9 cellular contexts compared by ENCODE assay signal in genomic region chr19:16836115-16836905, GRCh38. TPM values are rescaled to one million over a fixed set of nuclear protein-coding genes. Genes with fewer than 3 reads are reported as not detected.
DNase-seq lines count a peak whose midpoint lies in the region; ATAC-seq, FAIRE-seq and TF ChIP-seq lines count a peak whose summit lies in the region.
"Had no signal": no experiment of that assay in that cellular context is flagged by ENCODE, and none has a peak within 500 bp of the region (broad histone marks: within the 10 kb centered on the region; RNA-seq: fewer than 3 reads in every experiment).

No MANE protein-coding gene starts in this region.

- H3K27me3 Mint-ChIP-seq in CD4-positive, alpha-beta memory T cell = no peaks in the 10 kb centered on the region

- H3K27ac ChIP-seq in H1 (ENCODE audit: low read depth, low read length) = no peak overlapping the region
- no peak overlapping the region for H3K27ac ChIP-seq in prostate gland
- H3K27ac ChIP-seq in CD4-positive, alpha-beta memory T cell (ENCODE audit: low read depth, low read length) = no peak overlapping the region
- H3K27ac ChIP-seq: A549 had no signal

- POLR2A ChIA-PET in H1 (lab: Charles Lee; ENCODE audit: partially characterized antibody) = interaction anchor here (0.6 to 1.3 kb wide), 5 partner anchors 11 to 216 kb away, joined by 3 to 5 read pairs (median 3); no protein-coding TSS in a partner anchor
- POLR2A ChIA-PET in CD4-positive, alpha-beta memory T cell (lab: Charles Lee; ENCODE audit: partially characterized antibody) = no interaction called here

- peaks cover 8 to 22% (median 13%) of the 10 kb centered on the region in 4 donors for H3K4me1 Mint-ChIP-seq in CD4-positive, alpha-beta memory T cell

- H3K56ac ChIP-seq in H1 (replicated peaks; ENCODE audit: insufficient read length, low read depth, low read length) = no peak overlapping the region

- WGBS in H1 (ENCODE audit: extremely low coverage in 1 of 2, insufficient coverage in 1 of 2, insufficient read length in 1 of 2, insufficient replicate concordance in 2 of 2, low coverage in 1 of 2, low lambda C conversion rate in 2 of 2, missing lambda C conversion rate in 1 of 2), 2 experiments = 87% methylated on average over 18 of the region's 18 CpGs; no CpG with 5 or more reads in 1 of the 2 experiments
- WGBS in prostate gland = 51% methylated on average over 18 of the region's 18 CpGs

- H3K9ac ChIP-seq in H1 (replicated peaks in 1 of 4; ENCODE audit: extremely low read depth in 1 of 4, low read depth in 3 of 4, low read length in 3 of 4) = no peak overlapping the region

- no peak overlapping the region for H3K4me3 Mint-ChIP-seq in CD4-positive, alpha-beta memory T cell

- peak; percentile 62 to 75 for TF ChIP-seq RAD21 in H1 (IDR thresholded peaks at IDR 0.05 in 1 of 2, conservative IDR thresholded peaks at IDR 0.05 in 1 of 2; ENCODE audit: low read depth in 2 of 2, low read length in 2 of 2)

- H3K36me3 Mint-ChIP-seq in CD4-positive, alpha-beta memory T cell = peaks cover 40 to 66% of the 10 kb centered on the region in 2 donors

- ATAC-seq in GM21360 (IDR thresholded peaks at IDR 0.05; ENCODE audit: unreplicated experiment) = no peak

- H3K4me1 ChIP-seq in H1 (replicated peaks in 1 of 4; ENCODE audit: control insufficient read depth in 3 of 4, insufficient read depth in 4 of 4, low read length in 3 of 4) (no peaks in the 10 kb centered on the region), prostate gland (replicated peaks) (no peaks in the 10 kb centered on the region)
- no peaks in the 10 kb centered on the region for H3K4me1 ChIP-seq in CD4-positive, alpha-beta memory T cell (ENCODE audit: insufficient read depth, low read length)
- H3K4me1 ChIP-seq: A549 had no signal

- no peak overlapping the region for H2BK120ac ChIP-seq in H1 (replicated peaks; ENCODE audit: low read depth, low read length)

- peaks cover 0 to 7% of the 10 kb centered on the region in 2 experiments; a peak in 2 of 4 replicates for H3K79me2 ChIP-seq in H1 (ENCODE audit: control insufficient read depth in 1 of 2, insufficient read depth in 2 of 2, low read length in 2 of 2)

- no peak overlapping the region for H3K23ac ChIP-seq in H1 (ENCODE audit: insufficient read length)

- TF ChIP-seq CTCF in H1 (IDR thresholded peaks at IDR 0.05; ENCODE audit: control extremely low read depth in 1 of 3, insufficient read depth in 1 of 3, low read depth in 1 of 3, low read length in 3 of 3) (peak; percentile 38 to 58 (median 44)), prostate gland (IDR thresholded peaks at IDR 0.05) (peak in 2 of 4 experiments; percentile 19 to 35)

- H3K27ac Mint-ChIP-seq in CD4-positive, alpha-beta memory T cell = peak overlapping the region in 1 of 7 donors; percentile 42

- H2BK5ac ChIP-seq in H1 (ENCODE audit: low read depth, low read length) = no peak overlapping the region

- H3K9me3 ChIP-seq in H1 (ENCODE audit: insufficient read depth in 2 of 2, low read depth in 1 of 2, low read length in 1 of 2) (no peaks in the 10 kb centered on the region), prostate gland (no peaks in the 10 kb centered on the region)
- no peaks in the 10 kb centered on the region for H3K9me3 ChIP-seq in CD4-positive, alpha-beta memory T cell (ENCODE audit: control insufficient read depth in 1 of 2, low read length in 2 of 2)
- H3K9me3 ChIP-seq: A549 had no signal

- H2BK12ac ChIP-seq in H1 (ENCODE audit: low read depth, low read length) = no peak overlapping the region

- peak; percentile 48 for DNase-seq in NCI-H82 (lab: John Stamatoyannopoulos, UW)
- no peak for DNase-seq in NCI-H82 treated with DMSO at 0.1 percent for 48 hours (lab: John Stamatoyannopoulos, UW; ENCODE audit: unreplicated experiment)
- DNase-seq in MV-4-11 (lab: John Stamatoyannopoulos, UW) = peak; percentile 85
- DNase-seq in H1 (ENCODE audit: low read depth in 1 of 2, low spot score in 2 of 2) = no peak
- DNase-seq in prostate gland (ENCODE audit: low spot score) = peak; percentile 30
- no peak for DNase-seq in CD4-positive, alpha-beta memory T cell
- DNase-seq in ACHN = no peak

- H4K5ac ChIP-seq in H1 (ENCODE audit: insufficient read length, low read depth, low read length) = no peak overlapping the region

- H2AFZ ChIP-seq in H1 (ENCODE audit: low read length) = no peak overlapping the region

- H3K27me3 ChIP-seq in H1 (replicated peaks in 1 of 4; ENCODE audit: control insufficient read depth in 3 of 4, extremely low read depth in 1 of 4, insufficient read depth in 3 of 4, low read length in 3 of 4) (no peaks in the 10 kb centered on the region), prostate gland (replicated peaks; ENCODE audit: insufficient read depth) (no peaks in the 10 kb centered on the region)
- no peaks in the 10 kb centered on the region for H3K27me3 ChIP-seq in CD4-positive, alpha-beta memory T cell (ENCODE audit: insufficient read depth, low read length)

- no peak overlapping the region for H4K91ac ChIP-seq in H1 (replicated peaks; ENCODE audit: insufficient read length, low read length)

- in situ Hi-C loops in ACHN (cut with HindIII; ENCODE audit: low pct_ligation_motif_present, low pct_unique_long_range_greater_than_20kb, low sequenced_read_pairs) = no loop called here

- no peak overlapping the region for H2BK20ac ChIP-seq in H1 (ENCODE audit: low read length)

- H3K36me3 ChIP-seq in H1 (ENCODE audit: control insufficient read depth in 2 of 4, insufficient read depth in 4 of 4, low read length in 3 of 4) = peaks cover 14 to 61% (median 32%) of the 10 kb centered on the region in 4 experiments
- H3K36me3 ChIP-seq in prostate gland = peaks cover 4 to 23% of the 10 kb centered on the region in 2 donors
- peaks cover 39% of the 10 kb centered on the region for H3K36me3 ChIP-seq in CD4-positive, alpha-beta memory T cell (ENCODE audit: insufficient read depth, low read length)

- TF ChIP-seq POLR2A in H1 (IDR thresholded peaks at IDR 0.05; ENCODE audit: control extremely low read depth in 1 of 2, low read depth in 2 of 2, low read length in 2 of 2) (no peak), prostate gland (IDR thresholded peaks at IDR 0.05) (no peak)

- H3K4me3 ChIP-seq in H1 (ENCODE audit: extremely low read depth in 1 of 4, insufficient read depth in 2 of 4, low read depth in 3 of 4, low read length in 4 of 4) = no peak overlapping the region
- no peak overlapping the region for H3K4me3 ChIP-seq in prostate gland
- no peak overlapping the region for H3K4me3 ChIP-seq in CD4-positive, alpha-beta memory T cell (ENCODE audit: low read length in 2 of 2)
- H3K4me3 ChIP-seq: A549 had no signal

- no peaks in the 10 kb centered on the region for H3K9me3 Mint-ChIP-seq in CD4-positive, alpha-beta memory T cell

- TF ChIP-seq EP300 in H1 (IDR thresholded peaks at IDR 0.05; ENCODE audit: borderline replicate concordance in 1 of 2, low read depth in 2 of 2, low read length in 2 of 2) = no peak

- peaks cover 8% of the 10 kb centered on the region for H3K79me1 ChIP-seq in H1 (ENCODE audit: low read depth, low read length)

- no peak overlapping the region for H3K14ac ChIP-seq in H1 (ENCODE audit: insufficient read length)

- no peaks in the 10 kb centered on the region for H3K23me2 ChIP-seq in H1 (ENCODE audit: low read depth, low read length)

- CTCF ChIA-PET in H1 (lab: Charles Lee; ENCODE audit: partially characterized antibody) = interaction anchor here (0.6 to 5.0 kb wide), 14 partner anchors 15 to 249 kb away, joined by 3 to 54 read pairs (median 4); no protein-coding TSS in a partner anchor
- CTCF ChIA-PET in CD4-positive, alpha-beta memory T cell (lab: Charles Lee; ENCODE audit: partially characterized antibody) = no interaction called here

- no peak overlapping the region for H4K8ac ChIP-seq in H1 (ENCODE audit: extremely low read depth, insufficient read depth, low read length)

- H3K18ac ChIP-seq in H1 (ENCODE audit: extremely low read depth, low read length) = no peak overlapping the region

- peaks cover 5 to 20% of the 10 kb centered on the region in 2 experiments for H4K20me1 ChIP-seq in H1 (replicated peaks in 1 of 2; ENCODE audit: control insufficient read depth in 1 of 2, insufficient read depth in 2 of 2, low read length in 2 of 2)

- FAIRE-seq in H1 (lab: Jason Lieb, UNC) = no peak
- FAIRE-seq: A549 had no signal

- no peak overlapping the region for H2BK15ac ChIP-seq in H1 (ENCODE audit: low read length)

- no peak overlapping the region for H2AK5ac ChIP-seq in H1 (ENCODE audit: low read depth, low read length)

- no peak overlapping the region for H3K4me2 ChIP-seq in H1 (ENCODE audit: insufficient read depth in 1 of 2, low read depth in 2 of 2, low read length in 2 of 2)
- H3K4me2 ChIP-seq: A549 had no signal

- no peak overlapping the region for H3K4ac ChIP-seq in H1 (replicated peaks; ENCODE audit: insufficient read length, low read depth, low read length)

- intact Hi-C loops in prostate gland (cut with DNase I) = loop anchor here (5.0 kb wide), 1 partner anchor 216 kb away; no protein-coding TSS in a partner anchor
- intact Hi-C loops in CD4-positive, alpha-beta memory T cell (cut with micrococcal nuclease) = no loop called here

TF ChIP-seq in H1, 55 proteins besides CTCF, POLR2A, EP300 and RAD21 (continues in another document):
- TF ChIP-seq BCL11A (IDR thresholded peaks at IDR 0.05; ENCODE audit: low read depth in 2 of 2, low read length in 2 of 2) = no peak

RNA-seq across cellular contexts. Expression of gene SIN3B, which starts 7.1 kb away (rescaled TPM):
- total RNA-seq in H1 (2021; fragmentation: NEBNext Ultra II Directional; extraction: Animal tissue kit (Norgen Biotek cat#: 25700)) = 60.1 and 71.1 TPM in 2 replicates
- polyA plus RNA-seq in H1 (2011; rRNA removed) = 29.5 and 45.5 TPM in 2 replicates
- polyA plus RNA-seq in H1 (2011; cell fraction: cytosol; rRNA removed) = 49.4 TPM
- 188 TPM for polyA plus RNA-seq in H1 (2011; cell fraction: nucleus; rRNA removed)
- 46.5 to 57.5 TPM (median 53.3 TPM) in 4 replicates for polyA plus RNA-seq in H1 (2012, experiment 1 of 2)
- 32.3 TPM for polyA plus RNA-seq in H1 (2012, experiment 2 of 2)
- polyA plus RNA-seq in H1 (2013, experiment 1 of 2) = 36.6 TPM
- 33.4 TPM for polyA plus RNA-seq in H1 (2013, experiment 2 of 2)
- 37.2 and 44.7 TPM in 2 replicates for polyA minus RNA-seq in H1 (2011; rRNA and poly(A)+ RNA removed)
- polyA minus RNA-seq in H1 (2011; cell fraction: cytosol; rRNA and poly(A)+ RNA removed) = 34.7 TPM
- 59.9 TPM for polyA minus RNA-seq in H1 (2011; cell fraction: nucleus; rRNA and poly(A)+ RNA removed)
- total RNA-seq in prostate gland = 100 to 1,000 TPM in 1 of 2 donors, 10 to 100 TPM in 1; 37.8 to 159 TPM
- total RNA-seq in CD4-positive, alpha-beta memory T cell = 10 to 100 TPM; 86.4 to 88.4 TPM
- polyA plus RNA-seq in CD4-positive, alpha-beta memory T cell = 1 to 10 TPM; 1.4 to 5.5 TPM

RNA-seq across cellular contexts. Expression of gene F2RL3, which starts 52.5 kb away (rescaled TPM):
- total RNA-seq in H1 (2021; fragmentation: NEBNext Ultra II Directional; extraction: Animal tissue kit (Norgen Biotek cat#: 25700)) = not detected in 2 replicates
- not detected in 2 replicates for polyA plus RNA-seq in H1 (2011; rRNA removed)
- not detected for polyA plus RNA-seq in H1 (2011; cell fraction: cytosol; rRNA removed)
- polyA plus RNA-seq in H1 (2011; cell fraction: nucleus; rRNA removed) = not detected
- not detected in 4 replicates for polyA plus RNA-seq in H1 (2012, experiment 1 of 2)
- not detected for polyA plus RNA-seq in H1 (2012, experiment 2 of 2)
- polyA plus RNA-seq in H1 (2013, experiment 1 of 2) = not detected
- not detected for polyA plus RNA-seq in H1 (2013, experiment 2 of 2)
- not detected in 2 replicates for polyA minus RNA-seq in H1 (2011; rRNA and poly(A)+ RNA removed)
- not detected for polyA minus RNA-seq in H1 (2011; cell fraction: cytosol; rRNA and poly(A)+ RNA removed)
- polyA minus RNA-seq in H1 (2011; cell fraction: nucleus; rRNA and poly(A)+ RNA removed) = not detected
- total RNA-seq in prostate gland = 1 to 10 TPM in 1 of 2 donors, under 1 TPM in 1; 0.36 to 6.2 TPM
- not detected for total RNA-seq in CD4-positive, alpha-beta memory T cell
- polyA plus RNA-seq in CD4-positive, alpha-beta memory T cell = not detected
- polyA plus RNA-seq: A549 had no signal

Comparison
In these comparisons a context has a peak if more than half of its experiments do, and no peak if none do; other contexts are left out.
1. DNase-seq: peak in NCI-H82 (single experiment), MV-4-11 (single experiment) and prostate gland (single experiment); none in NCI-H82 treated with DMSO at 0.1 percent for 48 hours (single experiment), H1 (0 of 2), CD4-positive, alpha-beta memory T cell (0 of 5) and ACHN (single experiment).